1 cellular context compared by ENCODE assay signal in genomic region chr5:144177548-144177947, GRCh38.
TF ChIP-seq lines count a peak whose summit lies in the region.

No MANE protein-coding gene starts in this region.

TF ChIP-seq in IMR-90, 13 proteins besides CTCF, POLR2A, EP300 and RAD21:
- TF ChIP-seq BHLHE40 (IDR thresholded peaks at IDR 0.05; ENCODE audit: low read depth, low read length): no peak; the same call in 1 of the 2 replicates
- no peak for TF ChIP-seq CEBPB (IDR thresholded peaks at IDR 0.05; ENCODE audit: low read depth, low read length)
- TF ChIP-seq MXI1 (IDR thresholded peaks at IDR 0.05; ENCODE audit: borderline replicate concordance, low read depth, low read length): no peak
- TF ChIP-seq RCOR1 (IDR thresholded peaks at IDR 0.05; ENCODE audit: insufficient replicate concordance, low read length): no peak
- TF ChIP-seq RFX5 (IDR thresholded peaks at IDR 0.05; ENCODE audit: low read depth, low read length): no peak
- no peak for TF ChIP-seq USF2 (IDR thresholded peaks at IDR 0.05; ENCODE audit: low read depth, low read length)
- TF ChIP-seq ELK1 (IDR thresholded peaks at IDR 0.05; ENCODE audit: borderline replicate concordance, low read depth, low read length): no peak
- TF ChIP-seq CHD1 (IDR thresholded peaks at IDR 0.05; ENCODE audit: low read depth, low read length): no peak
- no peak for TF ChIP-seq SMC3 (IDR thresholded peaks at IDR 0.05; ENCODE audit: low read depth, low read length)
- TF ChIP-seq MAFK (IDR thresholded peaks at IDR 0.05; ENCODE audit: low read depth, low read length): no peak
- no peak for TF ChIP-seq MAZ (IDR thresholded peaks at IDR 0.05; ENCODE audit: borderline replicate concordance, low read depth, low read length)
- no peak for TF ChIP-seq FOS (IDR thresholded peaks at IDR 0.05; ENCODE audit: low read depth, low read length)
- no peak for TF ChIP-seq NFE2L2 (IDR thresholded peaks at IDR 0.05; ENCODE audit: low read depth, low read length)
